Comparison of ENCODE assay signal across 17 cellular contexts in genomic region chr20:47726632-47727031, GRCh38. TPM values are rescaled to one million over a fixed set of nuclear protein-coding genes. Genes with fewer than 3 reads are reported as not detected.
DNase-seq lines count a peak whose midpoint lies in the region; ATAC-seq, FAIRE-seq and TF ChIP-seq lines count a peak whose summit lies in the region.
"Had no signal": no experiment of that assay in that cellular context is flagged by ENCODE, and none has a peak within 500 bp of the region (broad histone marks: within the 10 kb centered on the region; RNA-seq: fewer than 3 reads in every experiment).

No MANE protein-coding gene starts in this region.

- no peaks in the 10 kb centered on the region for H3K36me3 ChIP-seq in left ventricle myocardium inferior

- intact Hi-C loops in left ventricle myocardium inferior (cut with micrococcal nuclease), result loop anchor here (10.0 kb wide), 1 partner anchor 48 kb away; no protein-coding TSS in a partner anchor
- intact Hi-C loops in cardiac septum (cut with DNase I), result loop anchor here (5.0 to 10.0 kb wide), 2 partner anchors 56 to 568 kb away; no protein-coding TSS in a partner anchor

- H3K27me3 ChIP-seq in left ventricle myocardium inferior (ENCODE audit: low read depth), result no peaks in the 10 kb centered on the region
- H3K27me3 ChIP-seq: esophagus muscularis mucosa had no signal

- H3K27ac ChIP-seq in left ventricle myocardium inferior (replicated peaks), result peak overlapping the region; percentile 77
- peak overlapping the region; percentile 69 for H3K27ac ChIP-seq in RWPE1
- H3K27ac ChIP-seq in substantia nigra (ENCODE audit: low read depth, low read length, poor library complexity, severe bottlenecking), result no peak overlapping the region
- H3K27ac ChIP-seq: esophagus muscularis mucosa, KMS-11 had no signal

- DNase-seq in left ventricle myocardium inferior (no peak), cardiac septum (ENCODE audit: low spot score) (no peak), RWPE1 (ENCODE audit: low spot score) (no peak), urothelium cell line (ENCODE audit: low spot score) (no peak), substantia nigra (lab: John Stamatoyannopoulos, UW) (no peak), SKM-1 (lab: John Stamatoyannopoulos, UW; ENCODE audit: unreplicated experiment) (no peak), GM03348 (ENCODE audit: low spot score) (no peak)
- DNase-seq in effector memory CD8-positive, alpha-beta T cell, result no peak
- DNase-seq: activated CD4-positive, CD25-positive, alpha-beta regulatory T cell treated with anti-CD3 and anti-CD28 coated beads, Interleukin-2, amount 50 U/mL, for 72 hours; activated effector memory CD4-positive, alpha-beta T cell treated with Interleukin-2 at 50 U/mL for 16 hours; DMS 273 treated with DMSO at 0.1 percent for 48 hours; mesenchymal stem cell; retina had no signal

- POLR2A ChIA-PET in RWPE1 (lab: Yijun Ruan, JAX; ENCODE audit: low non-redundant PET), result no interaction called here

- peak overlapping the region; percentile 74 to 82 for H3K4me3 Mint-ChIP-seq in effector memory CD8-positive, alpha-beta T cell
- H3K4me3 Mint-ChIP-seq: brain had no signal

- peak overlapping the region; percentile 91 to 95 for H3K27ac Mint-ChIP-seq in effector memory CD8-positive, alpha-beta T cell
- H3K27ac Mint-ChIP-seq: brain had no signal

- no peaks in the 10 kb centered on the region for H3K27me3 Mint-ChIP-seq in effector memory CD8-positive, alpha-beta T cell

- CTCF ChIA-PET in RWPE1 (lab: Yijun Ruan, JAX), result interaction anchor here (0.7 to 2.8 kb wide), 4 partner anchors 22 to 894 kb away, joined by 3 to 26 read pairs (median 4); no protein-coding TSS in a partner anchor

- TF ChIP-seq CTCF in left ventricle myocardium inferior (IDR thresholded peaks at IDR 0.05; ENCODE audit: borderline replicate concordance) (no peak), RWPE1 (conservative IDR thresholded peaks at IDR 0.05; ENCODE audit: low read depth) (no peak)

- no peak for ATAC-seq in effector memory CD8-positive, alpha-beta T cell (replicated peaks)

- H3K4me1 Mint-ChIP-seq in effector memory CD8-positive, alpha-beta T cell (ENCODE audit: low read depth in 2 of 2), result peaks cover 14 to 17% of the 10 kb centered on the region in 2 donors

- no peaks in the 10 kb centered on the region for H3K9me3 Mint-ChIP-seq in effector memory CD8-positive, alpha-beta T cell

- no peaks in the 10 kb centered on the region for H3K9me3 ChIP-seq in left ventricle myocardium inferior (replicated peaks)
- H3K9me3 ChIP-seq: esophagus muscularis mucosa had no signal

- H3K36me3 Mint-ChIP-seq in effector memory CD8-positive, alpha-beta T cell (ENCODE audit: insufficient read depth), result peaks cover 12% of the 10 kb centered on the region

- H3K4me1 ChIP-seq in left ventricle myocardium inferior, result peaks cover 24% of the 10 kb centered on the region

- peak; percentile 89 for FAIRE-seq in urothelium cell line (lab: Jason Lieb, UNC)
- FAIRE-seq: H54 had no signal

- no peak overlapping the region for H3K4me3 ChIP-seq in left ventricle myocardium inferior
- H3K4me3 ChIP-seq: esophagus muscularis mucosa had no signal

RNA-seq across cellular contexts. Expression of gene SULF2, which starts 58.6 kb away (rescaled TPM):
- 40.7 TPM for total RNA-seq in left ventricle myocardium inferior
- total RNA-seq in cardiac septum, result 39.7 TPM
